Comparison of ENCODE assay signal across 8 cellular contexts in the genomic region with DNA sequence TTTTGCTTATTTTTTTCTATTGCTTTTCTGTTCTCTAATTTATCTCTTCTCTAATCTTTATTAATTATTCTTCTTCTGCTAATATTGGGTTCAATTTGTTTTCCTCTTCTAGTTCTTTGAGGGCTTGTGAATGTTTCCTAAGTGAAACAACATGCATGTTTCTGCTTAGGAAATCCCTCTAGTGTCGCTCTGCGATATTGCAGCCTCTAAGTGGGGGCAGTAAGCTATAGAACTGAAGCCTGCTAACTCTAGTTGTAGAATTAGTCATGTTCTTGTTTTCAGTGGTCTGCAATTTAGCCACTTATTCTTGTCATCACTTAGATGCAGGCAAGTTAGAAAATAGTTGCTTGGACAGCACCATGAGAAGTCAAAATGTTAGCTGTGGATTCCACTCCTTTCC.
DNase-seq lines count a peak whose midpoint lies in the region; ATAC-seq, FAIRE-seq and TF ChIP-seq lines count a peak whose summit lies in the region.

No MANE protein-coding gene starts in this region.

- H3K36me3 ChIP-seq in MG63 (no peaks in the 10 kb centered on the region), bronchial epithelial cell (ENCODE audit: control insufficient read depth, insufficient read depth, low read length) (no peaks in the 10 kb centered on the region), uterus (no peaks in the 10 kb centered on the region)

- no peaks in the 10 kb centered on the region for H3K4me1 ChIP-seq in uterus

- TF ChIP-seq POLR2A in uterus (IDR thresholded peaks at IDR 0.05) = no peak

- intact Hi-C loops in uterus (cut with DNase I; ENCODE audit: low total_unique reads) = no loop called here

- FAIRE-seq in bronchial epithelial cell (lab: Jason Lieb, UNC) = peak; percentile 97

- TF ChIP-seq CTCF in bronchial epithelial cell (IDR thresholded peaks at IDR 0.05; ENCODE audit: insufficient read depth, low read length, severe bottlenecking) (peak; percentile 21), retinal pigment epithelial cell (conservative IDR thresholded peaks at IDR 0.05; ENCODE audit: low read depth, low read length) (peak; percentile 53), uterus (IDR thresholded peaks at IDR 0.05) (peak in 2 of 4 experiments; percentile 14 to 42)

- DNase-seq in activated CD4-positive, alpha-beta T cell treated with anti-CD3 and anti-CD28 coated beads for 48 hours = peak; percentile 24
- DNase-seq in activated CD4-positive, alpha-beta T cell treated with anti-CD3 and anti-CD28 coated beads for 1 hour = no peak
- peak; percentile 9 for DNase-seq in MG63
- DNase-seq in bronchial epithelial cell (ENCODE audit: low read depth) = peak; percentile 25
- DNase-seq in retinal pigment epithelial cell (ENCODE audit: low read depth) = no peak
- no peak for DNase-seq in T-helper 9 cell
- no peak for DNase-seq in uterus

- H3K27me3 ChIP-seq in MG63 = no peaks in the 10 kb centered on the region
- no peaks in the 10 kb centered on the region for H3K27me3 ChIP-seq in bronchial epithelial cell (ENCODE audit: control insufficient read depth, insufficient read depth, low read length)
- H3K27me3 ChIP-seq in uterus = no peaks in the 10 kb centered on the region

- no peaks in the 10 kb centered on the region for H3K9me3 ChIP-seq in MG63
- peaks cover 0 to 3% of the 10 kb centered on the region in 2 donors for H3K9me3 ChIP-seq in uterus

- H3K27ac ChIP-seq in uterus = no peak overlapping the region

- ATAC-seq in GM21390 (IDR thresholded peaks at IDR 0.05; ENCODE audit: unreplicated experiment) = peak; percentile 84

- no peak overlapping the region for H3K4me3 ChIP-seq in MG63
- H3K4me3 ChIP-seq in bronchial epithelial cell (ENCODE audit: low read depth, low read length) = no peak overlapping the region
- H3K4me3 ChIP-seq in retinal pigment epithelial cell (ENCODE audit: low read length) = no peak overlapping the region
- H3K4me3 ChIP-seq in uterus = no peak overlapping the region

Comparison
In these comparisons a context has a peak if more than half of its experiments do, and no peak if none do; other contexts are left out.
1. DNase-seq: peak in activated CD4-positive, alpha-beta T cell treated with anti-CD3 and anti-CD28 coated beads for 48 hours (single experiment), MG63 (single experiment) and bronchial epithelial cell (single experiment); none in activated CD4-positive, alpha-beta T cell treated with anti-CD3 and anti-CD28 coated beads for 1 hour (single experiment), retinal pigment epithelial cell (single experiment), T-helper 9 cell (single experiment) and uterus (0 of 2).